Comparison of ENCODE assay signal across 16 cellular contexts in the genomic region with DNA sequence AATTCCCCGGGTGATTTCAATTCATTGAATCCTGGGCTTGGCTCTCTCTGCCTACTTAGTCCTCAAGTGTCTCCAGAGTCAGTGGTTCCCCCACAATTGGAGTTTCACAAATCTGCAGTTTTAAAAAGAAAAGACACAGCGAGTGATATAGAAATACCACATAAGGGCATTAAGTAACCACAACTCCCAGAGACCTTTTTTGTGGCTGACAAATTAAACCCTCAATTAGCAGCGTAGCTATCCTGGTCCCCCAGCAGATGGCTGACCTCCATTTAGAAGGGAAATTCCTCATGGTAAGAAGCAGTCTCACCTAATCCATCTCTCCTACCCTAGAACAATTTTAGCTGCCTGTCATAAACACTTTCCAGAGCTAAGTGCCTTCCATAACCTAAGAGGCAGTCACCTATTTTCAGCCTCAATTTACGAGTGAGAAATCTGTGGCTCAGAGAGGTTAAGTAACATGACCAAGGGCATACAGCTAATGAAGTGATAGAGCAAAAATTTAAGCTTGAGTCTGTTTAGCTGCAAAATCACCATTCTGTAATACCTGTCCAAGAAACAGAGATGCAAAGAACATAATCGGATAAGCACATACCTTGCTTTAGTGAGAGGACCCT. TPM values are rescaled to one million over a fixed set of nuclear protein-coding genes. Genes with fewer than 3 reads are reported as not detected.
DNase-seq lines count a peak whose midpoint lies in the region; ATAC-seq and TF ChIP-seq lines count a peak whose summit lies in the region.
"Had no signal": no experiment of that assay in that cellular context is flagged by ENCODE, and none has a peak within 500 bp of the region (broad histone marks: within the 10 kb centered on the region; RNA-seq: fewer than 3 reads in every experiment).

No MANE protein-coding gene starts in this region.

- TF ChIP-seq CTCF in BJ (IDR thresholded peaks at IDR 0.05; ENCODE audit: insufficient read depth, low read depth, low read length) (0 out of 2 replicates have a peak, but pooled peaks have one; percentile 4), progenitor cell of endocrine pancreas (IDR thresholded peaks at IDR 0.05; ENCODE audit: unreplicated experiment) (no peak), testis (IDR thresholded peaks at IDR 0.05) (no peak)

- H3K4me3 Mint-ChIP-seq in progenitor cell of endocrine pancreas (ENCODE audit: low read depth): no peak overlapping the region
- H3K4me3 Mint-ChIP-seq: stimulated activated naive CD8-positive, alpha-beta T cell treated with anti-CD3 and anti-CD28 coated beads, Interleukin-15, Interleukin-2, amounts not matched to agents 100 ng/mL and 50 ng/mL, for 24 hours; T-helper 2 cell treated with Interferon-gamma antibody and Interleukin-4, amounts not matched to agents 5 μg/mL and 100 μg/mL, for 36 hours had no signal

- H3K9me3 Mint-ChIP-seq in progenitor cell of endocrine pancreas (ENCODE audit: low read depth): peaks cover 9% of the 10 kb centered on the region

- DNase-seq in BJ (ENCODE audit: low read depth): no peak
- peak; percentile 53 for DNase-seq in H7
- DNase-seq in SW480 (ENCODE audit: low spot score): peak; percentile 33
- peak; percentile 13 for DNase-seq in iPS-NIHi7 (ENCODE audit: extremely low spot score)
- no peak for DNase-seq in progenitor cell of endocrine pancreas (ENCODE audit: low spot score, unreplicated experiment)
- no peak for DNase-seq in anterior cingulate cortex (lab: John Stamatoyannopoulos, UW)
- no peak for DNase-seq in testis
- DNase-seq: activated CD4-positive, CD25-positive, alpha-beta regulatory T cell treated with anti-CD3 and anti-CD28 coated beads, Interleukin-2, amount 50 U/mL, for 72 hours; effector CD4-positive, alpha-beta T cell; NCI-H446; PC-3; stimulated activated CD4-positive, alpha-beta T cell treated with anti-CD3 and anti-CD28 coated beads, Interleukin-15, amount 100 ng/mL, for 24 hours had no signal

- no peak overlapping the region for H3K27ac ChIP-seq in testis
- H3K27ac ChIP-seq: SJSA1 had no signal

- CTCF ChIA-PET in BJ (lab: Yijun Ruan, JAX): interaction anchor here (0.7 to 1.8 kb wide), 2 partner anchors 13 to 16 kb away, joined by 3 to 6 read pairs; no protein-coding TSS in a partner anchor

- POLR2A ChIA-PET in BJ (lab: Charles Lee): no interaction called here

- 78 to 79% methylated on average over 5 of the region's 5 CpGs for WGBS in testis, 2 donors

- no peak for ATAC-seq in GM18861 (IDR thresholded peaks at IDR 0.05; ENCODE audit: unreplicated experiment)
- ATAC-seq: PC-3 had no signal

- H3K4me1 ChIP-seq in testis: no peaks in the 10 kb centered on the region

- peaks cover 7% of the 10 kb centered on the region for H3K27me3 Mint-ChIP-seq in progenitor cell of endocrine pancreas

- H3K27me3 ChIP-seq in BJ (ENCODE audit: control insufficient read depth, insufficient read depth, low read length): peaks cover 5% of the 10 kb centered on the region
- H3K27me3 ChIP-seq in H7 (ENCODE audit: control insufficient read depth, insufficient read depth, low read length): no peaks in the 10 kb centered on the region; the same call in 1 of the 2 replicates
- no peaks in the 10 kb centered on the region for H3K27me3 ChIP-seq in testis

- intact Hi-C loops in testis (cut with DNase I; ENCODE audit: low total_unique reads): no loop called here

- H3K4me1 Mint-ChIP-seq in progenitor cell of endocrine pancreas (ENCODE audit: low read depth): peaks cover 11% of the 10 kb centered on the region

- no peaks in the 10 kb centered on the region for H3K9me3 ChIP-seq in testis

- H3K36me3 ChIP-seq in BJ (ENCODE audit: control insufficient read depth, insufficient read depth, low read length) (no peaks in the 10 kb centered on the region), H7 (replicated peaks; ENCODE audit: control insufficient read depth, insufficient read depth, low read length) (no peaks in the 10 kb centered on the region), testis (ENCODE audit: low read depth, missing control alignments) (no peaks in the 10 kb centered on the region)
- H3K36me3 ChIP-seq: SJSA1 had no signal

- H3K4me3 ChIP-seq in BJ (ENCODE audit: low read depth, low read length) (no peak overlapping the region), H7 (ENCODE audit: insufficient read depth, low read depth, low read length) (no peak overlapping the region), testis (no peak overlapping the region)
- H3K4me3 ChIP-seq: SJSA1 had no signal

- H3K27ac Mint-ChIP-seq in progenitor cell of endocrine pancreas: no peak overlapping the region
- H3K27ac Mint-ChIP-seq: stimulated activated naive CD8-positive, alpha-beta T cell treated with anti-CD3 and anti-CD28 coated beads, Interleukin-15, Interleukin-2, amounts not matched to agents 100 ng/mL and 50 ng/mL, for 24 hours; T-helper 2 cell treated with Interferon-gamma antibody and Interleukin-4, amounts not matched to agents 5 μg/mL and 100 μg/mL, for 36 hours had no signal

- TF ChIP-seq POLR2A in testis (IDR thresholded peaks at IDR 0.05): no peak

- H3K36me3 Mint-ChIP-seq in progenitor cell of endocrine pancreas (ENCODE audit: insufficient read depth): peaks cover 5% of the 10 kb centered on the region

RNA-seq across cellular contexts. Expression of a gene that starts 56.0 kb away (rescaled TPM):
- 17.1 and 17.8 TPM in 2 replicates for polyA plus RNA-seq in BJ (2011; rRNA removed)
- 15.7 and 17.6 TPM in 2 replicates for polyA minus RNA-seq in BJ (2011; rRNA and poly(A)+ RNA removed)
- total RNA-seq in H7 (2014; rRNA removed; shearing (Covaris generic)): 19.7 and 28.0 TPM in 2 replicates
- 19.4 and 20.1 TPM in 2 replicates for total RNA-seq in progenitor cell of endocrine pancreas
- 10 to 100 TPM; 38.3 to 42.0 TPM for total RNA-seq in testis
- 49.1 TPM for polyA plus RNA-seq in testis (ENCODE audit: insufficient read depth, low read depth, low replicate concordance)

Comparison
In these comparisons a context has a peak if more than half of its experiments do, and no peak if none do; other contexts are left out.
1. DNase-seq: peak in H7 (single experiment), SW480 (single experiment) and iPS-NIHi7 (single experiment); none in BJ (single experiment), progenitor cell of endocrine pancreas (single experiment), anterior cingulate cortex (0 of 58) and testis (single experiment).